Comparison of ENCODE assay signal across 11 cellular contexts in genomic region chr20:53422039-53422438, GRCh38.
"Had no signal": no experiment of that assay in that cellular context is flagged by ENCODE, and none has a peak within 500 bp of the region (broad histone marks: within the 10 kb centered on the region; RNA-seq: fewer than 3 reads in every experiment).

No MANE protein-coding gene starts in this region.

- H3K4me3 Mint-ChIP-seq: GM23338, H9, HFFc6 had no signal

- DNase-seq: GM23248, GOT3, H7, H9, HCEC 1CT, HFFc6 had no signal

- H3K4me1 ChIP-seq: HAP-1 had no signal

- H3K9me3 ChIP-seq: HAP-1 had no signal

- H3K27ac ChIP-seq: GM23248 had no signal

- H2AFZ ChIP-seq: GM23248, GM23338 had no signal

- H3K36me3 ChIP-seq: HAP-1 had no signal

- H3K4me2 ChIP-seq: GM23338 had no signal

- H3K9ac ChIP-seq: GM23248 had no signal

- FAIRE-seq: H1, H54 had no signal

- H3K9me3 Mint-ChIP-seq: GM23338, H9 had no signal

- H3K27ac Mint-ChIP-seq: GM23338, HFFc6 had no signal

- ATAC-seq: GM23338, HCT116 had no signal

- H3K4me3 ChIP-seq: GM23248, GM23338, HAP-1 had no signal
